ENCODE assay signal across 9 cellular contexts in the genomic region with DNA sequence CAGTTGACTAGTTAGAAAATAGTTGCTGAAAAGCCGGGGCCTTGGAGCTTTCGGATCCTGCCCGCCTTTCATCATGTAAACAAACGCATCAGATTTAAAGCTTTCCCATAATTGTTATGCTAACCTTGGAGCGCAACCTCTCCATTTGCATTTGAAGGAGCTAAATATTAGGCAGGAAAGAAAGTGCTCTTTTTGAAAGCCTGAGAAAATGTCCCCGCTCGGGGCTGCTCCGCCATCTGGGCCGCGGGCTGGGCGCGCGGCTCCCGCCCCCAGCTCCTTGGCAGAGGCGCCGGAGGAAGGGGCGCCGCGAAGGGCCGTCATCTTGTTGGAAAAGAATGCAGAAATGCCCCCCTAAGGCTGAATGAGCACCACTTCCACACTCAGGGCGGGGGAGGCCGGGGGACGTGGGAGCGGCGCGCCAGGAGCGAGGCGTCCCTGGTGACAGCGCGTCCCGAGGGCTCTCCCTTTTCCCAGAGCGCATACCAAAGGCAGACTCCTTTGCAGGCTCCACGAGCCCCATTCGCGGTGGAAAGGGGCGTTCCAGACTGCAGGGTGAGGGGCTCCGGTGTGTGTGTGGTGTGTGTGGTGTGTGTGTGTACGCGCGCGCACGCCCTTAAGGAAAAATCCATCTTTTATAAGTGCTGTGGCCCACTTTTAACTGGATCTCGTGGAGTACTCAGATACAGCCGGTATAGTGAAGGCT.
A peak's percentile ranks its signal among the peaks of the same experiment; 100 is the strongest.
DNase-seq lines count a peak whose midpoint lies in the region; ATAC-seq, FAIRE-seq and TF ChIP-seq lines count a peak whose summit lies in the region.
"Had no signal": no experiment of that assay in that cellular context is flagged by ENCODE, and none has a peak within 500 bp of the region (broad histone marks: within the 10 kb centered on the region; RNA-seq: fewer than 3 reads in every experiment).

No MANE protein-coding gene starts in this region.

- ATAC-seq in PC-3 (no peak), HG03342 (IDR thresholded peaks at IDR 0.05; ENCODE audit: unreplicated experiment) (no peak)
- ATAC-seq in CD8-positive, alpha-beta T cell = no peak

- CTCF ChIA-PET in PC-3 (lab: Charles Lee) = no interaction called here
- CTCF ChIA-PET in CD8-positive, alpha-beta T cell (lab: Charles Lee) = no interaction called here

- H3K9ac ChIP-seq in astrocyte (ENCODE audit: low read length) (peak overlapping the region; percentile 66), PC-3 (ENCODE audit: low read length) (no peak overlapping the region)

- no peaks in the 10 kb centered on the region for H3K9me2 ChIP-seq in PC-3 (replicated peaks; ENCODE audit: low read length)

- H4K20me1 ChIP-seq in astrocyte (ENCODE audit: insufficient read depth, low read length) (no peaks in the 10 kb centered on the region), PC-3 (ENCODE audit: low read length) (no peaks in the 10 kb centered on the region)

- H3K4me2 ChIP-seq in astrocyte (ENCODE audit: low read length) = peak overlapping the region; percentile 94
- no peak overlapping the region for H3K4me2 ChIP-seq in PC-3 (ENCODE audit: low read length)

- peaks cover 10% of the 10 kb centered on the region for H3K27me3 Mint-ChIP-seq in astrocyte (ENCODE audit: low read depth, unreplicated experiment)
- H3K27me3 Mint-ChIP-seq in CD8-positive, alpha-beta T cell (ENCODE audit: low read depth) = peaks cover 33% of the 10 kb centered on the region

- H3K9me3 ChIP-seq in astrocyte (ENCODE audit: insufficient read depth, low read depth, low read length) (no peaks in the 10 kb centered on the region), PC-3 (ENCODE audit: low read length) (no peaks in the 10 kb centered on the region)
- H3K9me3 ChIP-seq in CD8-positive, alpha-beta T cell (ENCODE audit: low read length) = no peaks in the 10 kb centered on the region

- H3K79me2 ChIP-seq in astrocyte (ENCODE audit: insufficient read depth, low read length) = no peaks in the 10 kb centered on the region
- H3K79me2 ChIP-seq in PC-3 (ENCODE audit: low read length) = no peaks in the 10 kb centered on the region

- H3K9me3 Mint-ChIP-seq in astrocyte (ENCODE audit: unreplicated experiment) = no peaks in the 10 kb centered on the region
- no peaks in the 10 kb centered on the region for H3K9me3 Mint-ChIP-seq in CD8-positive, alpha-beta T cell

- H3K27ac Mint-ChIP-seq in astrocyte (ENCODE audit: unreplicated experiment) = no peak overlapping the region
- no peak overlapping the region for H3K27ac Mint-ChIP-seq in CD8-positive, alpha-beta T cell

- DNase-seq in DMS 273 treated with DMSO at 0.1 percent for 48 hours (lab: John Stamatoyannopoulos, UW) (peak; percentile 12), astrocyte (ENCODE audit: low read depth) (peak; percentile 22), iPS DF 19.7 (ENCODE audit: low read depth, low spot score) (peak; percentile 64), putamen (ENCODE audit: low spot score) (peak; percentile 74), PC-3 (no peak), amniotic stem cell (lab: John Stamatoyannopoulos, UW) (no peak)
- no peak for DNase-seq in CD8-positive, alpha-beta T cell
- DNase-seq: SHP77 treated with DMSO at 0.1 percent for 48 hours had no signal

- H3K36me3 ChIP-seq in astrocyte (ENCODE audit: insufficient read depth, low read length) (no peaks in the 10 kb centered on the region), PC-3 (ENCODE audit: low read depth, low read length) (no peaks in the 10 kb centered on the region)
- H3K36me3 ChIP-seq in CD8-positive, alpha-beta T cell (ENCODE audit: insufficient read depth, low read length) = no peaks in the 10 kb centered on the region

- H3K4me3 ChIP-seq in astrocyte (ENCODE audit: insufficient read depth, low read depth, low read length) (peak overlapping the region; percentile 62), PC-3 (ENCODE audit: low read length) (no peak overlapping the region)
- no peak overlapping the region for H3K4me3 ChIP-seq in CD8-positive, alpha-beta T cell (ENCODE audit: low read depth, low read length)

- H2AFZ ChIP-seq in astrocyte (ENCODE audit: low read depth, low read length) = peak overlapping the region; percentile 82
- no peak overlapping the region for H2AFZ ChIP-seq in PC-3 (ENCODE audit: low read length)

- TF ChIP-seq CTCF in astrocyte (IDR thresholded peaks at IDR 0.05; ENCODE audit: insufficient read depth, low read depth, low read length) (no peak), PC-3 (conservative IDR thresholded peaks at IDR 0.05; ENCODE audit: low read depth, low read length) (no peak)
- TF ChIP-seq CTCF in CD8-positive, alpha-beta T cell (IDR thresholded peaks at IDR 0.05) = no peak

- H3F3A ChIP-seq in PC-3 (ENCODE audit: low read length, unreplicated experiment) = no peaks in the 10 kb centered on the region

- BruUV-seq in PC-3 (replicated peaks; lab: Mats Ljungman, UMichigan) = no TSS peak

- no peak for FAIRE-seq in astrocyte (lab: Jason Lieb, UNC)

- H3K27me3 ChIP-seq in astrocyte (ENCODE audit: insufficient read depth, low read length) (peaks cover 31% of the 10 kb centered on the region), PC-3 (ENCODE audit: low read length) (no peaks in the 10 kb centered on the region)
- H3K27me3 ChIP-seq in CD8-positive, alpha-beta T cell (ENCODE audit: insufficient read depth, low read length) = no peaks in the 10 kb centered on the region

- H3K4me1 ChIP-seq in astrocyte (ENCODE audit: insufficient read depth, low read length) (peaks cover 12% of the 10 kb centered on the region), PC-3 (ENCODE audit: insufficient read depth, low read length) (no peaks in the 10 kb centered on the region)
- no peaks in the 10 kb centered on the region for H3K4me1 ChIP-seq in CD8-positive, alpha-beta T cell (ENCODE audit: insufficient read depth, low read length)

- peak overlapping the region; percentile 78 for H3K4me3 Mint-ChIP-seq in astrocyte (ENCODE audit: unreplicated experiment)
- H3K4me3 Mint-ChIP-seq in CD8-positive, alpha-beta T cell = no peak overlapping the region

- no peak overlapping the region for H3K27ac ChIP-seq in astrocyte (ENCODE audit: low read depth, low read length)
- H3K27ac ChIP-seq in PC-3 (ENCODE audit: low read length) = no peak overlapping the region
- H3K27ac ChIP-seq in CD8-positive, alpha-beta T cell (ENCODE audit: low read depth, low read length) = no peak overlapping the region

- POLR2A ChIA-PET in PC-3 (lab: Charles Lee; ENCODE audit: unreplicated experiment) = no interaction called here
- POLR2A ChIA-PET in CD8-positive, alpha-beta T cell (lab: Charles Lee) = no interaction called here

- no peaks in the 10 kb centered on the region for H3K36me3 Mint-ChIP-seq in astrocyte (ENCODE audit: low read depth, unreplicated experiment)
- H3K36me3 Mint-ChIP-seq in CD8-positive, alpha-beta T cell = no peaks in the 10 kb centered on the region

- intact Hi-C loops in PC-3 (cut with micrococcal nuclease) = no loop called here
- intact Hi-C loops in CD8-positive, alpha-beta T cell (cut with DNase I, micrococcal nuclease) = no loop called here

- H3K4me1 Mint-ChIP-seq in astrocyte (ENCODE audit: low read depth, unreplicated experiment) = peaks cover 2% of the 10 kb centered on the region
- H3K4me1 Mint-ChIP-seq in CD8-positive, alpha-beta T cell (ENCODE audit: low read depth) = no peaks in the 10 kb centered on the region

Comparison
In these comparisons a context has a peak if more than half of its experiments do, and no peak if none do; other contexts are left out.
1. DNase-seq: peak in DMS 273 treated with DMSO at 0.1 percent for 48 hours (single experiment), astrocyte (single experiment), iPS DF 19.7 (single experiment) and putamen (single experiment); none in PC-3 (single experiment), CD8-positive, alpha-beta T cell (0 of 7) and amniotic stem cell (single experiment).